ENCODE assay signal across 15 cellular contexts in genomic region chr12:40996091-40996490, GRCh38.
DNase-seq lines count a peak whose midpoint lies in the region; TF ChIP-seq lines count a peak whose summit lies in the region.
"Had no signal": no experiment of that assay in that cellular context is flagged by ENCODE, and none has a peak within 500 bp of the region (broad histone marks: within the 10 kb centered on the region; RNA-seq: fewer than 3 reads in every experiment).

No MANE protein-coding gene starts in this region.

- H4K91ac ChIP-seq in mesenchymal stem cell (ENCODE audit: low read length): no peak overlapping the region

- no peak overlapping the region for H2BK5ac ChIP-seq in mesenchymal stem cell (ENCODE audit: low read depth, low read length, poor library complexity, severe bottlenecking)

- H3K9ac ChIP-seq in Karpas-422 (ENCODE audit: low read length) (no peak overlapping the region), endodermal cell (ENCODE audit: extremely low read depth, low read length, poor library complexity, severe bottlenecking) (no peak overlapping the region), mesenchymal stem cell (ENCODE audit: low read length) (no peak overlapping the region)
- H3K9ac ChIP-seq: BLaER1 had no signal

- no peak overlapping the region for H3K14ac ChIP-seq in mesenchymal stem cell (ENCODE audit: low read length in 2 of 2)

- no peak overlapping the region for H3K4ac ChIP-seq in mesenchymal stem cell (ENCODE audit: low read depth in 1 of 2, low read length in 2 of 2)

- H3K9me3 ChIP-seq in Karpas-422 (ENCODE audit: low read length) (peaks cover 3% of the 10 kb centered on the region; the same call in 1 of the 2 replicates), endodermal cell (ENCODE audit: control insufficient read depth, low read length) (peaks cover 4% of the 10 kb centered on the region), mesenchymal stem cell (ENCODE audit: control insufficient read depth, low read length) (no peaks in the 10 kb centered on the region)
- H3K9me3 ChIP-seq: BLaER1, HAP-1 had no signal

- H2AFZ ChIP-seq in Karpas-422 (ENCODE audit: low read length): 0 out of 2 replicates have a peak overlapping the region, but pooled peaks have one; percentile 1
- no peak overlapping the region for H2AFZ ChIP-seq in mesenchymal stem cell (ENCODE audit: low read depth, low read length)

- no peaks in the 10 kb centered on the region for H4K20me1 ChIP-seq in Karpas-422 (ENCODE audit: insufficient read depth, low read depth, low read length)
- H4K20me1 ChIP-seq: BLaER1 had no signal

- H2BK15ac ChIP-seq in mesenchymal stem cell (ENCODE audit: low read depth, poor library complexity, severe bottlenecking): no peak overlapping the region

- no peaks in the 10 kb centered on the region for H3K36me3 Mint-ChIP-seq in endodermal cell (ENCODE audit: low read depth)
- H3K36me3 Mint-ChIP-seq: CD8-positive, alpha-beta T cell had no signal

- no peaks in the 10 kb centered on the region for H3K27me3 ChIP-seq in Karpas-422 (ENCODE audit: low read length)
- no peaks in the 10 kb centered on the region for H3K27me3 ChIP-seq in endodermal cell (ENCODE audit: control insufficient read depth, insufficient read depth, low read length, poor library complexity, severe bottlenecking)
- no peaks in the 10 kb centered on the region for H3K27me3 ChIP-seq in mesenchymal stem cell (ENCODE audit: control insufficient read depth in 1 of 2, insufficient read depth in 1 of 2, low read length in 2 of 2)
- H3K27me3 ChIP-seq: BLaER1 had no signal

- DNase-seq in ELF-1 (ENCODE audit: low read depth, low spot score) (peak; percentile 1), Karpas-422 (no peak), endodermal cell (peak; percentile 53), GM19240 (ENCODE audit: insufficient read length, low spot score) (no peak), mesenchymal stem cell (no peak), glomerular visceral epithelial cell (ENCODE audit: extremely low spot score) (no peak), NOMO-1 treated with DMSO at 0.1 percent for 48 hours (lab: John Stamatoyannopoulos, UW; ENCODE audit: unreplicated experiment) (no peak)
- DNase-seq: 8988T; Calu3; CD8-positive, alpha-beta T cell; DND-41; EL; GOT3 had no signal

- H3K27me3 Mint-ChIP-seq in endodermal cell (ENCODE audit: insufficient read depth): no peaks in the 10 kb centered on the region

- no peaks in the 10 kb centered on the region for H3K79me1 ChIP-seq in mesenchymal stem cell (replicated peaks; ENCODE audit: low read length, poor library complexity, severe bottlenecking)

- no peak overlapping the region for H3K4me2 ChIP-seq in Karpas-422 (ENCODE audit: low read depth, low read length, poor library complexity, severe bottlenecking)
- H3K4me2 ChIP-seq in mesenchymal stem cell (ENCODE audit: low read length, poor library complexity, severe bottlenecking): no peak overlapping the region
- H3K4me2 ChIP-seq: BLaER1 had no signal

- no peak overlapping the region for H3K18ac ChIP-seq in mesenchymal stem cell (ENCODE audit: low read depth in 1 of 2, low read length in 2 of 2)

- H2AK5ac ChIP-seq in mesenchymal stem cell (ENCODE audit: low read length, severe bottlenecking): no peak overlapping the region

- H3K4me3 Mint-ChIP-seq in endodermal cell: no peak overlapping the region
- H3K4me3 Mint-ChIP-seq: CD8-positive, alpha-beta T cell had no signal

- H4K8ac ChIP-seq in mesenchymal stem cell (ENCODE audit: low read length): no peak overlapping the region

- WGBS in endodermal cell (ENCODE audit: insufficient coverage in 1 of 2, insufficient read length in 1 of 2), 2 experiments: 67 to 88% methylated on average over 1 to 4 of the region's 4 CpGs
- WGBS in mesenchymal stem cell: 72% methylated on average over 3 of the region's 4 CpGs

- H3K36me3 ChIP-seq in Karpas-422 (ENCODE audit: insufficient read depth, low read length) (no peaks in the 10 kb centered on the region), endodermal cell (ENCODE audit: control insufficient read depth, insufficient read depth, low read length) (no peaks in the 10 kb centered on the region), mesenchymal stem cell (ENCODE audit: control insufficient read depth in 1 of 2, insufficient read depth in 2 of 2, low read depth in 1 of 2, low read length in 2 of 2) (no peaks in the 10 kb centered on the region)
- H3K36me3 ChIP-seq: BLaER1, HAP-1 had no signal

- no peak overlapping the region for H3K4me3 ChIP-seq in Karpas-422 (ENCODE audit: low read length)
- no peak overlapping the region for H3K4me3 ChIP-seq in endodermal cell (ENCODE audit: low read length)
- no peak overlapping the region for H3K4me3 ChIP-seq in mesenchymal stem cell (ENCODE audit: insufficient read depth in 1 of 2, low read depth in 1 of 2, low read length in 2 of 2)
- H3K4me3 ChIP-seq: BLaER1, HAP-1 had no signal

- H3K4me1 Mint-ChIP-seq in endodermal cell: no peaks in the 10 kb centered on the region

- H3K27ac ChIP-seq in Karpas-422 (ENCODE audit: low read length) (no peak overlapping the region), endodermal cell (ENCODE audit: low read depth, low read length) (no peak overlapping the region), mesenchymal stem cell (ENCODE audit: low read length, poor library complexity, severe bottlenecking) (no peak overlapping the region)
- H3K27ac ChIP-seq: BLaER1 had no signal

- no peaks in the 10 kb centered on the region for H3K79me2 ChIP-seq in Karpas-422 (ENCODE audit: low read length)

- H2BK120ac ChIP-seq in mesenchymal stem cell (ENCODE audit: low read depth, low read length): no peak overlapping the region

- peaks cover 19% of the 10 kb centered on the region for H3K4me1 ChIP-seq in Karpas-422 (ENCODE audit: low read length)
- H3K4me1 ChIP-seq in endodermal cell (ENCODE audit: control insufficient read depth, insufficient read depth, low read length): no peaks in the 10 kb centered on the region
- no peaks in the 10 kb centered on the region for H3K4me1 ChIP-seq in mesenchymal stem cell (ENCODE audit: control insufficient read depth, insufficient read depth, low read depth, low read length)
- H3K4me1 ChIP-seq: BLaER1, HAP-1 had no signal

- peaks cover 4% of the 10 kb centered on the region for H3K9me3 Mint-ChIP-seq in endodermal cell
- H3K9me3 Mint-ChIP-seq: CD8-positive, alpha-beta T cell had no signal

- H3K27ac Mint-ChIP-seq in endodermal cell: no peak overlapping the region
- H3K27ac Mint-ChIP-seq: CD8-positive, alpha-beta T cell had no signal

- no peaks in the 10 kb centered on the region for H3K9me2 ChIP-seq in Karpas-422 (replicated peaks; ENCODE audit: insufficient read depth, low read length)

- no peak overlapping the region for H2BK12ac ChIP-seq in mesenchymal stem cell (ENCODE audit: low read length in 2 of 2)

- H3K23ac ChIP-seq in mesenchymal stem cell (ENCODE audit: low read length in 2 of 2): no peak overlapping the region

- no peak for TF ChIP-seq CTCF in endodermal cell (conservative IDR thresholded peaks at IDR 0.05)

Comparison
In these comparisons a context has a peak if more than half of its experiments do, and no peak if none do; other contexts are left out.
1. DNase-seq: peak in ELF-1 (single experiment) and endodermal cell (single experiment); none in Karpas-422 (single experiment), GM19240 (single experiment), mesenchymal stem cell (single experiment), glomerular visceral epithelial cell (single experiment) and NOMO-1 treated with DMSO at 0.1 percent for 48 hours (single experiment).